Comparison of ENCODE assay signal across 28 cellular contexts in the genomic region with DNA sequence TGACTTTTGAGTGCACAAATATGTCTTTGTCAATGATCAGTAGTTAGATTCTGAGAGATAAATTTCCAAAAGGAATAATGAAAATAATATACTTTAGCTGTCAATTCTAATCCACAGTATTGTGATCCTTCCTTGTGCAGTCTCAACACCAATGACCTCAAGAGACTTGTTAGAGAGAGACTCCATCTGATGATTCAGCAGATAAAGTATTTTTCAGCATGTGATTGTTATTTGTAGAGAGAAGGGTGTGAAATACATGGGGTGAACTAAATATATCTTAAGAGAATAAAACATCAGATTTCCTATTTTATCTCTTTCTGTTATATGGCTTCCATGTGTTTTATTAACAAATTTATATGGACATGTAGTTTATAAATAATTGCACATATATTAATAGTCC.
"Had no signal": no experiment of that assay in that cellular context is flagged by ENCODE, and none has a peak within 500 bp of the region (broad histone marks: within the 10 kb centered on the region; RNA-seq: fewer than 3 reads in every experiment).

No MANE protein-coding gene starts in this region.

- H3K36me3 ChIP-seq: esophagus squamous epithelium, lower lobe of right lung, neutrophil, right atrium auricular region, sigmoid colon, spleen, tibial artery had no signal

- DNase-seq: dermis blood vessel endothelial cell; effector memory CD4-positive, alpha-beta T cell; erythroblast; esophagus squamous epithelium; hypothalamus; immature natural killer cell; islet precursor cell; kidney glomerular epithelial cell; left ventricle myocardium superior; lower lobe of right lung; naive B cell; sigmoid colon; spleen; stimulated activated CD4-positive, alpha-beta T cell treated with anti-CD3 and anti-CD28 coated beads, Interleukin-4, amount 100 ng/mL, for 4 hours; stimulated activated naive CD8-positive, alpha-beta T cell treated with anti-CD3 and anti-CD28 coated beads, Interleukin-15, Interleukin-2, amounts not matched to agents 100 U/mL and 50 U/mL, for 24 hours; substantia nigra; testis; tibial artery had no signal

- ATAC-seq: left ventricle myocardium superior; lower lobe of right lung; natural killer cell treated with Interleukin-12 subunit alpha and Interleukin-12 subunit beta and Interleukin-15 and Interleukin-18, amount 100 ng/mL, for 72 hours; stimulated activated memory B cell treated with anti-CD40 and anti-IgM and Interleukin-4, amounts not matched to agents 10 μg/mL and 1 μg/mL and 100 μg/mL, for 72 hours; stimulated activated naive CD8-positive, alpha-beta T cell treated with anti-CD3 and anti-CD28 coated beads, Interleukin-15, Interleukin-2, amounts not matched to agents 100 U/mL and 50 U/mL, for 24 hours had no signal

- H3K27ac ChIP-seq: coronary artery, esophagus squamous epithelium, lower lobe of right lung, neutrophil, parathyroid adenoma, right atrium auricular region, sigmoid colon, skin epidermis, spleen, testis, tibial artery had no signal

- H3K4me3 ChIP-seq: coronary artery, esophagus squamous epithelium, lower lobe of right lung, right atrium auricular region, sigmoid colon, skin epidermis, spleen, testis, tibial artery had no signal

- FAIRE-seq: endothelial cell of umbilical vein, frontal cortex, urothelium cell line had no signal

- H2AFZ ChIP-seq: parathyroid adenoma had no signal

- H3K79me2 ChIP-seq: parathyroid adenoma had no signal

- H3K9ac ChIP-seq: parathyroid adenoma had no signal

- H3K27me3 ChIP-seq: esophagus squamous epithelium, neutrophil, right atrium auricular region, sigmoid colon, spleen, testis, tibial artery had no signal

- H3K9me3 ChIP-seq: lower lobe of right lung, right atrium auricular region, sigmoid colon, testis, tibial artery had no signal

- H3K4me1 ChIP-seq: esophagus squamous epithelium, parathyroid adenoma, right atrium auricular region, sigmoid colon, testis, tibial artery had no signal
